In the genomic region with DNA sequence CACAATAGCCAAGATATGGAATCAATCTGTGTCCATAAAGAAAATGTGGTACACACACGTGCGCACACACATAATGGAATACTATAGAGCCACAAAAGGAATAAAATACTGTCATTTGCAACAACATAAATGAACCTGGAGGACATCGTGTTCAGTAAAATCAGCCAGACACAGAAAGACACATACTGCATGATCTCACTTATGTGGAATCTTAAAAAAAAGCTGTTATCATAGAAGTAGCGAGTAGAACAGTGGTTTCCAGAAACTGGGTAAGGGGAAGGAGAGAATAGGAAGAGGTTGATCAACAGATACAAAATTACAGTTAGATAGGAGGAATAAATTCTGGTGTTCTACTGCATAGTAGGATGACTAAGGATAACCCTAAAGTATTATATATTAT, we compare ENCODE assay signal across 18 cellular contexts. TPM values are rescaled to one million over a fixed set of nuclear protein-coding genes. Genes with fewer than 3 reads are reported as not detected.
DNase-seq lines count a peak whose midpoint lies in the region; ATAC-seq, FAIRE-seq and TF ChIP-seq lines count a peak whose summit lies in the region.
"Had no signal": no experiment of that assay in that cellular context is flagged by ENCODE, and none has a peak within 500 bp of the region (broad histone marks: within the 10 kb centered on the region; RNA-seq: fewer than 3 reads in every experiment).

No MANE protein-coding gene starts in this region.

- H3K4me3 Mint-ChIP-seq in T-helper 17 cell = no peak overlapping the region
- no peak overlapping the region for H3K4me3 Mint-ChIP-seq in activated CD8-positive, alpha-beta T cell treated with anti-CD3 and anti-CD28 coated beads for 36 hours
- H3K4me3 Mint-ChIP-seq: CD4-positive, alpha-beta memory T cell had no signal

- BruUV-seq in GM12878 (replicated peaks; lab: Mats Ljungman, UMichigan) = no TSS peak

- H3K79me2 ChIP-seq in GM12878 (ENCODE audit: control insufficient read depth, insufficient read depth, low read length) = no peaks in the 10 kb centered on the region

- DNase-seq in T-helper 17 cell = no peak
- DNase-seq in GM12878 (ENCODE audit: low read depth, low spot score) = no peak
- peak; percentile 50 for DNase-seq in kidney glomerular epithelial cell (lab: John Stamatoyannopoulos, UW)
- DNase-seq in SIG-M5 (lab: John Stamatoyannopoulos, UW) = no peak
- no peak for DNase-seq in activated CD8-positive, alpha-beta T cell treated with anti-CD3 and anti-CD28 coated beads for 36 hours
- no peak for DNase-seq in CD1c-positive myeloid dendritic cell (ENCODE audit: extremely low spot score)
- DNase-seq: CD4-positive, alpha-beta memory T cell; DND-41; GDM1; NCI-H1417 treated with DMSO at 0.1 percent for 48 hours; NCI-H2029; NCI-H2171 treated with DMSO at 0.1 percent for 48 hours; NCI-H510A treated with DMSO at 0.1 percent for 48 hours; NK-92 treated with Interleukin-12 subunit alpha and Interleukin-12 subunit beta, amount 100 ng/mL, for 24 hours; OCI-M1 had no signal

- intact Hi-C loops in GM12878 (cut with micrococcal nuclease; ENCODE audit: unreplicated experiment) = no loop called here
- intact Hi-C loops in activated CD8-positive, alpha-beta T cell treated with anti-CD3 and anti-CD28 coated beads for 36 hours (cut with micrococcal nuclease) = no loop called here

- FAIRE-seq in GM12878 (lab: Jason Lieb, UNC) = peak; percentile 7
- FAIRE-seq: D721Med had no signal

- H2AFZ ChIP-seq in GM12878 (ENCODE audit: control insufficient read depth, low read depth, low read length) = no peak overlapping the region

- no peaks in the 10 kb centered on the region for H3K27me3 Mint-ChIP-seq in T-helper 17 cell
- no peaks in the 10 kb centered on the region for H3K27me3 Mint-ChIP-seq in activated CD8-positive, alpha-beta T cell treated with anti-CD3 and anti-CD28 coated beads for 36 hours
- H3K27me3 Mint-ChIP-seq: CD4-positive, alpha-beta memory T cell had no signal

- H3K36me3 ChIP-seq in GM12878 (ENCODE audit: control insufficient read depth in 2 of 2, insufficient read depth in 2 of 2, low read length in 1 of 2) = peaks cover 0 to 20% of the 10 kb centered on the region in 2 experiments; a peak in 3 of 4 replicates

- H3K27ac Mint-ChIP-seq in T-helper 17 cell = peak overlapping the region; percentile 6
- H3K27ac Mint-ChIP-seq in activated CD8-positive, alpha-beta T cell treated with anti-CD3 and anti-CD28 coated beads for 36 hours = no peak overlapping the region

- no peak for TF ChIP-seq RAD21 in GM12878 (IDR thresholded peaks at IDR 0.05; ENCODE audit: insufficient read depth, low read depth, low read length)

- H3K4me1 Mint-ChIP-seq in T-helper 17 cell = peaks cover 33% of the 10 kb centered on the region
- peaks cover 35% of the 10 kb centered on the region for H3K4me1 Mint-ChIP-seq in activated CD8-positive, alpha-beta T cell treated with anti-CD3 and anti-CD28 coated beads for 36 hours (ENCODE audit: low read depth)

- H4K20me1 ChIP-seq in GM12878 (ENCODE audit: control insufficient read depth, insufficient read depth) = no peaks in the 10 kb centered on the region

- H3K36me3 Mint-ChIP-seq in T-helper 17 cell (ENCODE audit: low read depth) = peaks cover 27% of the 10 kb centered on the region
- H3K36me3 Mint-ChIP-seq in activated CD8-positive, alpha-beta T cell treated with anti-CD3 and anti-CD28 coated beads for 36 hours (ENCODE audit: low read depth) = peaks cover 22% of the 10 kb centered on the region

- in situ Hi-C loops in GM12878 (cut with MboI) = no loop called here

- no peaks in the 10 kb centered on the region for H3K9me3 Mint-ChIP-seq in activated CD8-positive, alpha-beta T cell treated with anti-CD3 and anti-CD28 coated beads for 36 hours
- H3K9me3 Mint-ChIP-seq: CD4-positive, alpha-beta memory T cell had no signal

- H3K9me3 ChIP-seq in T-helper 17 cell (ENCODE audit: control insufficient read depth, low read length, poor library complexity, severe bottlenecking) = no peaks in the 10 kb centered on the region
- H3K9me3 ChIP-seq in GM12878 (replicated peaks; ENCODE audit: control insufficient read depth, insufficient read depth, low read length) = no peaks in the 10 kb centered on the region; the same call in 2 of the 3 replicates

- H3K27me3 ChIP-seq in GM12878 (replicated peaks in 1 of 2; ENCODE audit: control insufficient read depth in 2 of 2, insufficient read depth in 2 of 2, low read length in 1 of 2) = no peaks in the 10 kb centered on the region

- peaks cover 11% of the 10 kb centered on the region; the same call in 1 of the 2 replicates for H3K4me1 ChIP-seq in GM12878 (ENCODE audit: control insufficient read depth, insufficient read depth, low read length)

- TF ChIP-seq EP300 in GM12878 (IDR thresholded peaks at IDR 0.05; ENCODE audit: borderline replicate concordance in 1 of 2, control insufficient read depth in 1 of 2, low read depth in 2 of 2, low read length in 2 of 2) = no peak

- WGBS in GM12878 (ENCODE audit: insufficient coverage, insufficient replicate concordance, low lambda C conversion rate, missing lambda C conversion rate) = 99% methylated on average over 4 of the region's 4 CpGs

- CTCF ChIA-PET in GM12878 (lab: Yijun Ruan, JAX) = no interaction called here
- CTCF ChIA-PET in activated CD8-positive, alpha-beta T cell treated with anti-CD3 and anti-CD28 coated beads for 36 hours (lab: Charles Lee) = no interaction called here

- no peak overlapping the region for H3K4me3 ChIP-seq in GM12878

- TF ChIP-seq CTCF in GM12878 (IDR thresholded peaks at IDR 0.05 in 2 of 3, conservative IDR thresholded peaks at IDR 0.05 in 1 of 3; ENCODE audit: control insufficient read depth in 2 of 3, extremely low read depth in 1 of 3, insufficient read depth in 1 of 3, low read depth in 3 of 3, low read length in 3 of 3) = no peak
- TF ChIP-seq CTCF in activated CD8-positive, alpha-beta T cell treated with anti-CD3 and anti-CD28 coated beads for 36 hours (IDR thresholded peaks at IDR 0.05) = no peak

- RAD21 ChIA-PET in GM12878 (lab: Charles Lee; ENCODE audit: unreplicated experiment) = no interaction called here

- no peak for TF ChIP-seq POLR2A in GM12878 (IDR thresholded peaks at IDR 0.05; ENCODE audit: low read depth, low read length)

- no peak overlapping the region for H3K9ac ChIP-seq in GM12878 (ENCODE audit: control insufficient read depth, insufficient read depth, low read length)

- peak; percentile 2 for ATAC-seq in GM18520 (IDR thresholded peaks at IDR 0.05; ENCODE audit: unreplicated experiment)
- ATAC-seq in T-helper 17 cell = no peak
- ATAC-seq in GM12878 = no peak
- no peak for ATAC-seq in HG03039 (IDR thresholded peaks at IDR 0.05; ENCODE audit: unreplicated experiment)
- ATAC-seq in activated CD8-positive, alpha-beta T cell treated with anti-CD3 and anti-CD28 coated beads for 36 hours = no peak

- H3K4me2 ChIP-seq in GM12878 (ENCODE audit: control insufficient read depth, insufficient read depth) = no peak overlapping the region

- POLR2A ChIA-PET in GM12878 (lab: Charles Lee) = no interaction called here
- POLR2A ChIA-PET in activated CD8-positive, alpha-beta T cell treated with anti-CD3 and anti-CD28 coated beads for 36 hours (lab: Charles Lee) = no interaction called here

- no peak overlapping the region for H3K27ac ChIP-seq in GM12878 (ENCODE audit: control insufficient read depth, insufficient read depth)

- SMC1A ChIA-PET in GM12878 (lab: Charles Lee; ENCODE audit: uncharacterized antibody, unreplicated experiment) = no interaction called here

TF ChIP-seq in GM12878, 131 proteins besides CTCF, POLR2A, EP300 and RAD21:
- no peak for TF ChIP-seq USF1 (IDR thresholded peaks at IDR 0.05; ENCODE audit: borderline replicate concordance, extremely low read length, insufficient read depth, low read depth, low read length)
- no peak for TF ChIP-seq NR2C1 (IDR thresholded peaks at IDR 0.05)
- TF ChIP-seq NR2F1 (conservative IDR thresholded peaks at IDR 0.05) = no peak

RNA-seq across cellular contexts. Expression of gene ATOSA, which starts 11.1 kb away (rescaled TPM):
- total RNA-seq in T-helper 17 cell = 100 to 1,000 TPM; 101 to 120 TPM
- total RNA-seq in GM12878 (2013; cell fraction: nucleolus; rRNA removed) = 77.2 and 81.1 TPM in 2 replicates
- total RNA-seq in GM12878 (2014; rRNA removed) = 15.9 and 17.0 TPM in 2 replicates
- total RNA-seq in GM12878 (2014; rRNA removed; fragmentation: Illumina TruSeq; extraction: Trizol) = 15.7 and 18.3 TPM in 2 replicates
- total RNA-seq in GM12878 (2021) = 18.1 and 19.5 TPM in 2 replicates
- polyA plus RNA-seq in GM12878 (2011; ENCODE audit: low read depth) = 16.8 TPM
- polyA plus RNA-seq in GM12878 (2011; rRNA removed) = 23.3 and 32.2 TPM in 2 replicates
- 7.7 and 9.4 TPM in 2 replicates for polyA plus RNA-seq in GM12878 (2011; cell fraction: cytosol; rRNA removed)
- polyA plus RNA-seq in GM12878 (2011; cell fraction: nucleus; rRNA removed) = 31.4 and 32.0 TPM in 2 replicates
- 24.6 and 25.0 TPM in 2 replicates for polyA plus RNA-seq in GM12878 (2012)
- 24.3 and 34.3 TPM in 2 replicates for polyA plus RNA-seq in GM12878 (2014; fragmentation: Illumina TruSeq; extraction: Trizol)
- polyA plus RNA-seq in GM12878 (2014; fragmentation: Nextera tagmentation; extraction: Ambion mirVana) = 1 to 10 TPM; 6.8 to 7.9 TPM
- 13.6 and 14.7 TPM in 2 replicates for polyA plus RNA-seq in GM12878 (2014; rRNA removed)
- polyA plus RNA-seq in GM12878 (2016; fragmentation: Nextera tagmentation; extraction: Ambion mirVana) = 1 to 10 TPM; 9.2 to 9.8 TPM
- polyA minus RNA-seq in GM12878 (2011; rRNA and poly(A)+ RNA removed) = 23.2 and 28.2 TPM in 2 replicates
- 8.4 and 13.4 TPM in 2 replicates for polyA minus RNA-seq in GM12878 (2011; cell fraction: cytosol; rRNA and poly(A)+ RNA removed)
- polyA minus RNA-seq in GM12878 (2011; cell fraction: nucleus; rRNA and poly(A)+ RNA removed) = 24.8 and 37.1 TPM in 2 replicates
- 10 to 100 TPM; 13.1 TPM for total RNA-seq in activated CD8-positive, alpha-beta T cell treated with anti-CD3 and anti-CD28 coated beads for 36 hours
